In genomic region chr5:78620119-78620518, GRCh38 we compare ENCODE assay signal across 1 cellular context. TPM values are rescaled to one million over a fixed set of nuclear protein-coding genes. Genes with fewer than 3 reads are reported as not detected.
"Had no signal": no experiment of that assay in that cellular context is flagged by ENCODE, and none has a peak within 500 bp of the region (broad histone marks: within the 10 kb centered on the region; RNA-seq: fewer than 3 reads in every experiment).

No MANE protein-coding gene starts in this region.

RNA-seq across cellular contexts. Expression of gene LHFPL2, which starts 28.5 kb away (rescaled TPM):
- total RNA-seq: activated naive CD4-positive, alpha-beta T cell treated with anti-CD3 and anti-CD28 coated beads for 36 hours had no signal
